In the genomic region with DNA sequence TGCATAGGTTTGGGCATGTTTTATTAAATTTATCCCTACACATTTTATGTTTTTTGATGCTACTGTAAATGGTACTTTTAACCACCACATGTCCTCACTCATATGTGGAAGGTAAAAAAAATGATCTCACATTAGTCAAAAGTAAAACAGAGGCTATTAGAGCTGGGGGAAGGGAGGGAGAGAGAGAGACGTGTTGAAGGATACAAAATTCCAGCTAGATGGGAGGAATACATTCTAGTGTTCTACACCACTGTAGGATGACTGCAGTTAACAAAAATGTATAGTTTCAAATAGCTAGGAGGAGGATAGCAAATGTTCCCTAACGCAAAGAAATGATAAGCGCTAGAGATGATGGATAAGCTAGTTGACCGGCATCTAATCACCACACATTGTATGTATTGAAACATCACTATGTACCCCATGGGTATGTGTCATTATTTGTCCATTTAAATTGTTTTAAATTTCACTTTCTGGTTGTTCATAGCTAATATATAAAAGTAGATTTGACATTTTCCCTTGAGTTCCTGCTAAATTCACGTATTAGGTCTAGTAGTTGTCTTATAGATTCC, we compare ENCODE assay signal across 24 cellular contexts.
"Had no signal": no experiment of that assay in that cellular context is flagged by ENCODE, and none has a peak within 500 bp of the region (broad histone marks: within the 10 kb centered on the region; RNA-seq: fewer than 3 reads in every experiment).

No MANE protein-coding gene starts in this region.

- H3K27ac Mint-ChIP-seq: natural killer cell treated with Interleukin-12 subunit alpha and Interleukin-12 subunit beta and Interleukin-15 and Interleukin-18, amount 100 ng/mL, for 72 hours; progenitor cell of endocrine pancreas; stimulated activated memory B cell treated with anti-CD40 and anti-IgM and Interleukin-4, amounts not matched to agents 10 μg/mL and 1 μg/mL and 100 μg/mL, for 72 hours had no signal

- ATAC-seq: mucosa of descending colon; naive thymus-derived CD4-positive, alpha-beta T cell; natural killer cell treated with Interleukin-12 subunit alpha and Interleukin-12 subunit beta and Interleukin-15 and Interleukin-18, amount 100 ng/mL, for 72 hours; stimulated activated memory B cell treated with anti-CD40 and anti-IgM and Interleukin-4, amounts not matched to agents 10 μg/mL and 1 μg/mL and 100 μg/mL, for 72 hours had no signal

- H3K27me3 ChIP-seq: hepatocyte, ovary, right atrium auricular region, sigmoid colon, spleen, stomach, testis, thyroid gland, transverse colon, upper lobe of left lung had no signal

- H3K27me3 Mint-ChIP-seq: natural killer cell treated with Interleukin-12 subunit alpha and Interleukin-12 subunit beta and Interleukin-15 and Interleukin-18, amount 100 ng/mL, for 72 hours; progenitor cell of endocrine pancreas; stimulated activated memory B cell treated with anti-CD40 and anti-IgM and Interleukin-4, amounts not matched to agents 10 μg/mL and 1 μg/mL and 100 μg/mL, for 72 hours had no signal

- H3K36me3 Mint-ChIP-seq: natural killer cell treated with Interleukin-12 subunit alpha and Interleukin-12 subunit beta and Interleukin-15 and Interleukin-18, amount 100 ng/mL, for 72 hours; stimulated activated memory B cell treated with anti-CD40 and anti-IgM and Interleukin-4, amounts not matched to agents 10 μg/mL and 1 μg/mL and 100 μg/mL, for 72 hours had no signal

- H3K4me1 Mint-ChIP-seq: stimulated activated memory B cell treated with anti-CD40 and anti-IgM and Interleukin-4, amounts not matched to agents 10 μg/mL and 1 μg/mL and 100 μg/mL, for 72 hours had no signal

- H3K27ac ChIP-seq: hepatocyte, left ventricle myocardium inferior, ovary, right atrium auricular region, sigmoid colon, spleen, stomach, testis, thyroid gland, transverse colon, upper lobe of left lung had no signal

- DNase-seq: left ventricle myocardium inferior; mesendoderm; midbrain; mucosa of descending colon; naive thymus-derived CD4-positive, alpha-beta T cell; ovary; sigmoid colon; small intestine; spleen; stimulated activated CD4-positive, alpha-beta T cell treated with anti-CD3 and anti-CD28 coated beads, Interleukin-2, amount 100 ng/mL, for 48 hours; stimulated activated CD4-positive, alpha-beta T cell treated with anti-CD3 and anti-CD28 coated beads, Interleukin-4, amount 100 ng/mL, for 4 hours; stimulated activated CD8-positive, alpha-beta memory T cell treated with anti-CD3 and anti-CD28 coated beads, Interleukin-4, amount 100 ng/mL, for 48 hours; stimulated activated naive CD4-positive, alpha-beta T cell treated with Interleukin-2 at 50 U/mL for 16 hours; stomach; testis; thyroid gland; transverse colon had no signal

- FAIRE-seq: small intestine had no signal

- H3K4me3 ChIP-seq: hepatocyte, left ventricle myocardium inferior, lung, mucosa of descending colon, ovary, right atrium auricular region, sigmoid colon, spleen, stomach, testis, thyroid gland, transverse colon, upper lobe of left lung had no signal

- H3K9me3 ChIP-seq: left ventricle myocardium inferior, mucosa of descending colon, ovary, right atrium auricular region, sigmoid colon, spleen, stomach, testis, thyroid gland, transverse colon, upper lobe of left lung had no signal

- H3K79me2 ChIP-seq: hepatocyte had no signal

- H3K9me3 Mint-ChIP-seq: naive thymus-derived CD4-positive, alpha-beta T cell; natural killer cell treated with Interleukin-12 subunit alpha and Interleukin-12 subunit beta and Interleukin-15 and Interleukin-18, amount 100 ng/mL, for 72 hours; stimulated activated memory B cell treated with anti-CD40 and anti-IgM and Interleukin-4, amounts not matched to agents 10 μg/mL and 1 μg/mL and 100 μg/mL, for 72 hours had no signal

- H3K4me3 Mint-ChIP-seq: natural killer cell treated with Interleukin-12 subunit alpha and Interleukin-12 subunit beta and Interleukin-15 and Interleukin-18, amount 100 ng/mL, for 72 hours; stimulated activated memory B cell treated with anti-CD40 and anti-IgM and Interleukin-4, amounts not matched to agents 10 μg/mL and 1 μg/mL and 100 μg/mL, for 72 hours had no signal

- H3K4me2 ChIP-seq: hepatocyte had no signal

- H2AFZ ChIP-seq: hepatocyte had no signal

- H3K36me3 ChIP-seq: left ventricle myocardium inferior, ovary, right atrium auricular region, sigmoid colon, spleen, stomach, thyroid gland, transverse colon, upper lobe of left lung had no signal

- H3K4me1 ChIP-seq: left ventricle myocardium inferior, right atrium auricular region, sigmoid colon, spleen, stomach, thyroid gland, upper lobe of left lung had no signal
